Comparison of ENCODE assay signal across 15 cellular contexts in genomic region chr17:57261084-57261461, GRCh38. TPM values are rescaled to one million over a fixed set of nuclear protein-coding genes. Genes with fewer than 3 reads are reported as not detected.
DNase-seq lines count a peak whose midpoint lies in the region; ATAC-seq and TF ChIP-seq lines count a peak whose summit lies in the region.
"Had no signal": no experiment of that assay in that cellular context is flagged by ENCODE, and none has a peak within 500 bp of the region (broad histone marks: within the 10 kb centered on the region; RNA-seq: fewer than 3 reads in every experiment).

No MANE protein-coding gene starts in this region.

- peaks cover 78% of the 10 kb centered on the region for H3K4me1 Mint-ChIP-seq in activated naive CD8-positive, alpha-beta T cell (ENCODE audit: low read depth)
- H3K4me1 Mint-ChIP-seq in activated naive CD8-positive, alpha-beta T cell treated with anti-CD3 and anti-CD28 coated beads for 36 hours: peaks cover 64% of the 10 kb centered on the region
- peaks cover 42% of the 10 kb centered on the region for H3K4me1 Mint-ChIP-seq in WTC11

- ATAC-seq in WTC11 (no peak), HG02885 (IDR thresholded peaks at IDR 0.05; ENCODE audit: poor library complexity, unreplicated experiment) (no peak), GM21526 (IDR thresholded peaks at IDR 0.05; ENCODE audit: low FRiP score, unreplicated experiment) (no peak)

- peaks cover 24% of the 10 kb centered on the region for H3K36me3 Mint-ChIP-seq in activated naive CD8-positive, alpha-beta T cell
- peaks cover 55% of the 10 kb centered on the region for H3K36me3 Mint-ChIP-seq in activated naive CD8-positive, alpha-beta T cell treated with anti-CD3 and anti-CD28 coated beads for 36 hours
- peaks cover 52% of the 10 kb centered on the region for H3K36me3 Mint-ChIP-seq in WTC11

- POLR2A ChIA-PET in WTC11 (lab: Charles Lee): interaction anchor here (0.7 kb wide), 1 partner anchor 131 kb away, joined by 5 read pairs; no protein-coding TSS in a partner anchor

- H3K27me3 Mint-ChIP-seq in activated naive CD8-positive, alpha-beta T cell: no peaks in the 10 kb centered on the region
- no peaks in the 10 kb centered on the region for H3K27me3 Mint-ChIP-seq in activated naive CD8-positive, alpha-beta T cell treated with anti-CD3 and anti-CD28 coated beads for 36 hours
- no peaks in the 10 kb centered on the region; the same call in none of the 2 replicates for H3K27me3 Mint-ChIP-seq in WTC11 (ENCODE audit: low read depth)
- H3K27me3 Mint-ChIP-seq: activated CD4-positive, alpha-beta T cell treated with anti-CD3 and anti-CD28 coated beads, Interleukin-2, amount 10 ng/mL, durations not matched to agents 7 days and 5 days had no signal

- DNase-seq in activated naive CD8-positive, alpha-beta T cell treated with anti-CD3 and anti-CD28 coated beads for 36 hours: no peak
- DNase-seq in WTC11 (ENCODE audit: low spot score) (no peak), islet precursor cell (peak; percentile 44), KG1 (lab: John Stamatoyannopoulos, UW) (no peak), GM19240 (ENCODE audit: insufficient read length, low spot score) (no peak)
- DNase-seq: activated CD4-positive, alpha-beta T cell treated with anti-CD3 and anti-CD28 coated beads, Interleukin-2, amount 10 ng/mL, durations not matched to agents 7 days and 5 days; dorsolateral prefrontal cortex; NCI-H1417 treated with DMSO at 0.1 percent for 48 hours; SHP77 treated with DMSO at 0.1 percent for 48 hours; stomach; T1000; uterus had no signal

- no peak for TF ChIP-seq CTCF in WTC11 (IDR thresholded peaks at IDR 0.05)

- H3K4me3 Mint-ChIP-seq in activated naive CD8-positive, alpha-beta T cell: peak overlapping the region; percentile 65
- H3K4me3 Mint-ChIP-seq in activated naive CD8-positive, alpha-beta T cell treated with anti-CD3 and anti-CD28 coated beads for 36 hours: no peak overlapping the region
- H3K4me3 Mint-ChIP-seq in WTC11: peak overlapping the region; percentile 93; the same call in 1 of the 2 replicates
- H3K4me3 Mint-ChIP-seq: activated CD4-positive, alpha-beta T cell treated with anti-CD3 and anti-CD28 coated beads, Interleukin-2, amount 10 ng/mL, durations not matched to agents 7 days and 5 days had no signal

- CTCF ChIA-PET in WTC11 (lab: Charles Lee): interaction anchor here (0.6 to 3.3 kb wide), 3 partner anchors 18 to 179 kb away, joined by 3 to 22 read pairs (median 5); no protein-coding TSS in a partner anchor

- no peaks in the 10 kb centered on the region for H3K9me3 Mint-ChIP-seq in activated naive CD8-positive, alpha-beta T cell (ENCODE audit: low read depth)
- H3K9me3 Mint-ChIP-seq in activated naive CD8-positive, alpha-beta T cell treated with anti-CD3 and anti-CD28 coated beads for 36 hours: no peaks in the 10 kb centered on the region
- no peaks in the 10 kb centered on the region for H3K9me3 Mint-ChIP-seq in WTC11
- H3K9me3 Mint-ChIP-seq: activated CD4-positive, alpha-beta T cell treated with anti-CD3 and anti-CD28 coated beads, Interleukin-2, amount 10 ng/mL, durations not matched to agents 7 days and 5 days had no signal

- H3K27ac Mint-ChIP-seq in activated naive CD8-positive, alpha-beta T cell: no peak overlapping the region
- no peak overlapping the region for H3K27ac Mint-ChIP-seq in activated naive CD8-positive, alpha-beta T cell treated with anti-CD3 and anti-CD28 coated beads for 36 hours
- no peak overlapping the region; the same call in 1 of the 2 replicates for H3K27ac Mint-ChIP-seq in WTC11
- H3K27ac Mint-ChIP-seq: activated CD4-positive, alpha-beta T cell treated with anti-CD3 and anti-CD28 coated beads, Interleukin-2, amount 10 ng/mL, durations not matched to agents 7 days and 5 days had no signal

TF ChIP-seq in WTC11, 78 proteins besides CTCF, POLR2A, EP300 and RAD21:
- TF ChIP-seq, protein P1, sequence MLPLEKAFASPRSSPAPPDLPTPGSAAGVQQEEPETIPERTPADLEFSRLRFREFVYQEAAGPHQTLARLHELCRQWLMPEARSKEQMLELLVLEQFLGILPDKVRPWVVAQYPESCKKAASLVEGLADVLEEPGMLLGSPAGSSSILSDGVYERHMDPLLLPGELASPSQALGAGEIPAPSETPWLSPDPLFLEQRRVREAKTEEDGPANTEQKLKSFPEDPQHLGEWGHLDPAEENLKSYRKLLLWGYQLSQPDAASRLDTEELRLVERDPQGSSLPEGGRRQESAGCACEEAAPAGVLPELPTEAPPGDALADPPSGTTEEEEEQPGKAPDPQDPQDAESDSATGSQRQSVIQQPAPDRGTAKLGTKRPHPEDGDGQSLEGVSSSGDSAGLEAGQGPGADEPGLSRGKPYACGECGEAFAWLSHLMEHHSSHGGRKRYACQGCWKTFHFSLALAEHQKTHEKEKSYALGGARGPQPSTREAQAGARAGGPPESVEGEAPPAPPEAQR (CRISPR knock-in tag; IDR thresholded peaks at IDR 0.05): no peak
- TF ChIP-seq KAT7 (CRISPR knock-in tag; IDR thresholded peaks at IDR 0.05; ENCODE audit: borderline replicate concordance): no peak
- TF ChIP-seq, protein P2, sequence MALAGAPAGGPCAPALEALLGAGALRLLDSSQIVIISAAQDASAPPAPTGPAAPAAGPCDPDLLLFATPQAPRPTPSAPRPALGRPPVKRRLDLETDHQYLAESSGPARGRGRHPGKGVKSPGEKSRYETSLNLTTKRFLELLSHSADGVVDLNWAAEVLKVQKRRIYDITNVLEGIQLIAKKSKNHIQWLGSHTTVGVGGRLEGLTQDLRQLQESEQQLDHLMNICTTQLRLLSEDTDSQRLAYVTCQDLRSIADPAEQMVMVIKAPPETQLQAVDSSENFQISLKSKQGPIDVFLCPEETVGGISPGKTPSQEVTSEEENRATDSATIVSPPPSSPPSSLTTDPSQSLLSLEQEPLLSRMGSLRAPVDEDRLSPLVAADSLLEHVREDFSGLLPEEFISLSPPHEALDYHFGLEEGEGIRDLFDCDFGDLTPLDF (CRISPR knock-in tag; IDR thresholded peaks at IDR 0.05): no peak
- TF ChIP-seq ZNF281 (CRISPR knock-in tag; IDR thresholded peaks at IDR 0.05): no peak
- no peak for TF ChIP-seq CREB1 (CRISPR knock-in tag; IDR thresholded peaks at IDR 0.05)
- no peak for TF ChIP-seq ZNF416 (CRISPR knock-in tag; IDR thresholded peaks at IDR 0.05)
- no peak for TF ChIP-seq ZNF138 (CRISPR knock-in tag; conservative IDR thresholded peaks at IDR 0.05)
- TF ChIP-seq, protein P3, sequence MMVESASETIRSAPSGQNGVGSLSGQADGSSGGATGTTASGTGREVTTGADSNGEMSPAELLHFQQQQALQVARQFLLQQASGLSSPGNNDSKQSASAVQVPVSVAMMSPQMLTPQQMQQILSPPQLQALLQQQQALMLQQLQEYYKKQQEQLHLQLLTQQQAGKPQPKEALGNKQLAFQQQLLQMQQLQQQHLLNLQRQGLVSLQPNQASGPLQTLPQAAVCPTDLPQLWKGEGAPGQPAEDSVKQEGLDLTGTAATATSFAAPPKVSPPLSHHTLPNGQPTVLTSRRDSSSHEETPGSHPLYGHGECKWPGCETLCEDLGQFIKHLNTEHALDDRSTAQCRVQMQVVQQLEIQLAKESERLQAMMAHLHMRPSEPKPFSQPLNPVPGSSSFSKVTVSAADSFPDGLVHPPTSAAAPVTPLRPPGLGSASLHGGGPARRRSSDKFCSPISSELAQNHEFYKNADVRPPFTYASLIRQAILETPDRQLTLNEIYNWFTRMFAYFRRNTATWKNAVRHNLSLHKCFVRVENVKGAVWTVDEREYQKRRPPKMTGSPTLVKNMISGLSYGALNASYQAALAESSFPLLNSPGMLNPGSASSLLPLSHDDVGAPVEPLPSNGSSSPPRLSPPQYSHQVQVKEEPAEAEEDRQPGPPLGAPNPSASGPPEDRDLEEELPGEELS (CRISPR knock-in tag; IDR thresholded peaks at IDR 0.05): no peak
- TF ChIP-seq CDX4 (CRISPR knock-in tag; IDR thresholded peaks at IDR 0.05; ENCODE audit: borderline replicate concordance): no peak

RNA-seq across cellular contexts. Expression of gene MSI2, which starts 4.8 kb away (rescaled TPM):
- 10 to 100 TPM; 48.0 to 49.4 TPM for total RNA-seq in activated naive CD8-positive, alpha-beta T cell treated with anti-CD3 and anti-CD28 coated beads for 36 hours
- total RNA-seq in WTC11 (2021): 79.9 to 87.0 TPM (median 82.1 TPM) in 3 replicates
